Comparison of ENCODE assay signal across 1 cellular context in the genomic region with DNA sequence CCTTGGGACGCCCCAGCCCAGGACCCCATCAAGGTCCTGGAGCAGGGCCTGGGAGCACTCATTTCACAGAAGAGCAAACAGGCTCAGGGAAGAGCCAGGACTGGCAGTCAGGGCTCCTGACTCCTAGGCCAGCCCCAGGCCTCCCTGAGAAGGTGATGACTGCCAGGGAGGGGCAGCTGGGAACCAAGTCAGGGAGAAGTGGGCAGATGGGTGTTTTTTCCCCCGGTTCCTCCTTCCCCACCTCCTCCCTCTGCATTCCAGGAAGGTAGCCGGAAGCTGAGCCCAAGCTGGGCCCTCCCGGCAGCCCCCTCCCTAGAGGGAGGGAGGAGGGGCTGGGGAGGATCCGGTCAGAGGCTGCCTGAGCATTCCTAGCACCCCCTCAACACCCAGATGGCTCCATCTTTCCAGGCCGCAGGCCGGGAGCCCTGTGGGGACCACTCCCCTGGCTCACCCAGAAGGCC.
TF ChIP-seq lines count a peak whose summit lies in the region.

No MANE protein-coding gene starts in this region.

TF ChIP-seq in WTC11, 78 proteins besides CTCF, POLR2A, EP300 and RAD21:
- peak; percentile 68 for TF ChIP-seq ZNF263 (CRISPR knock-in tag; IDR thresholded peaks at IDR 0.05; ENCODE audit: low read depth)
- TF ChIP-seq, protein P1, sequence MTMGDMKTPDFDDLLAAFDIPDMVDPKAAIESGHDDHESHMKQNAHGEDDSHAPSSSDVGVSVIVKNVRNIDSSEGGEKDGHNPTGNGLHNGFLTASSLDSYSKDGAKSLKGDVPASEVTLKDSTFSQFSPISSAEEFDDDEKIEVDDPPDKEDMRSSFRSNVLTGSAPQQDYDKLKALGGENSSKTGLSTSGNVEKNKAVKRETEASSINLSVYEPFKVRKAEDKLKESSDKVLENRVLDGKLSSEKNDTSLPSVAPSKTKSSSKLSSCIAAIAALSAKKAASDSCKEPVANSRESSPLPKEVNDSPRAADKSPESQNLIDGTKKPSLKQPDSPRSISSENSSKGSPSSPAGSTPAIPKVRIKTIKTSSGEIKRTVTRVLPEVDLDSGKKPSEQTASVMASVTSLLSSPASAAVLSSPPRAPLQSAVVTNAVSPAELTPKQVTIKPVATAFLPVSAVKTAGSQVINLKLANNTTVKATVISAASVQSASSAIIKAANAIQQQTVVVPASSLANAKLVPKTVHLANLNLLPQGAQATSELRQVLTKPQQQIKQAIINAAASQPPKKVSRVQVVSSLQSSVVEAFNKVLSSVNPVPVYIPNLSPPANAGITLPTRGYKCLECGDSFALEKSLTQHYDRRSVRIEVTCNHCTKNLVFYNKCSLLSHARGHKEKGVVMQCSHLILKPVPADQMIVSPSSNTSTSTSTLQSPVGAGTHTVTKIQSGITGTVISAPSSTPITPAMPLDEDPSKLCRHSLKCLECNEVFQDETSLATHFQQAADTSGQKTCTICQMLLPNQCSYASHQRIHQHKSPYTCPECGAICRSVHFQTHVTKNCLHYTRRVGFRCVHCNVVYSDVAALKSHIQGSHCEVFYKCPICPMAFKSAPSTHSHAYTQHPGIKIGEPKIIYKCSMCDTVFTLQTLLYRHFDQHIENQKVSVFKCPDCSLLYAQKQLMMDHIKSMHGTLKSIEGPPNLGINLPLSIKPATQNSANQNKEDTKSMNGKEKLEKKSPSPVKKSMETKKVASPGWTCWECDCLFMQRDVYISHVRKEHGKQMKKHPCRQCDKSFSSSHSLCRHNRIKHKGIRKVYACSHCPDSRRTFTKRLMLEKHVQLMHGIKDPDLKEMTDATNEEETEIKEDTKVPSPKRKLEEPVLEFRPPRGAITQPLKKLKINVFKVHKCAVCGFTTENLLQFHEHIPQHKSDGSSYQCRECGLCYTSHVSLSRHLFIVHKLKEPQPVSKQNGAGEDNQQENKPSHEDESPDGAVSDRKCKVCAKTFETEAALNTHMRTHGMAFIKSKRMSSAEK (CRISPR knock-in tag; IDR thresholded peaks at IDR 0.05; ENCODE audit: borderline replicate concordance): no peak
